In genomic region chr3:98039322-98040024, GRCh38 we compare ENCODE assay signal across 8 cellular contexts. TPM values are rescaled to one million over a fixed set of nuclear protein-coding genes. Genes with fewer than 3 reads are reported as not detected.
DNase-seq lines count a peak whose midpoint lies in the region; ATAC-seq and TF ChIP-seq lines count a peak whose summit lies in the region.

No MANE protein-coding gene starts in this region.

- CTCF ChIA-PET in activated CD8-positive, alpha-beta T cell treated with anti-CD3 and anti-CD28 coated beads, Interleukin-2, amount 10 ng/mL, durations not matched to agents 7 days and 5 days (lab: Charles Lee), result interaction anchor here (0.6 to 5.5 kb wide), 32 partner anchors 8 to 1134 kb away, joined by 3 to 50 read pairs (median 4); partner anchors contain the start of genes CPOX, CRYBG3 and DCBLD2

- no peak overlapping the region for H3K27ac ChIP-seq in mesodermal cell (ENCODE audit: low read depth, low read length, severe bottlenecking)

- peaks cover 34% of the 10 kb centered on the region for H3K27me3 Mint-ChIP-seq in activated CD8-positive, alpha-beta T cell treated with anti-CD3 and anti-CD28 coated beads, Interleukin-2, amount 10 ng/mL, durations not matched to agents 7 days and 5 days (ENCODE audit: low read depth)
- peaks cover 43 to 52% of the 10 kb centered on the region in 2 donors for H3K27me3 Mint-ChIP-seq in effector memory CD8-positive, alpha-beta T cell

- WGBS in mesodermal cell (ENCODE audit: insufficient coverage in 2 of 2), 2 experiments, result 0 to 7% methylated on average over 4 to 9 of the region's 13 CpGs

- peaks cover 9% of the 10 kb centered on the region for H3K4me1 Mint-ChIP-seq in activated CD8-positive, alpha-beta T cell treated with anti-CD3 and anti-CD28 coated beads, Interleukin-2, amount 10 ng/mL, durations not matched to agents 7 days and 5 days (ENCODE audit: low read depth)
- H3K4me1 Mint-ChIP-seq in effector memory CD8-positive, alpha-beta T cell (ENCODE audit: low read depth in 2 of 2), result peaks cover 2 to 6% of the 10 kb centered on the region in 2 donors

- H3K4me3 Mint-ChIP-seq in activated CD8-positive, alpha-beta T cell treated with anti-CD3 and anti-CD28 coated beads, Interleukin-2, amount 10 ng/mL, durations not matched to agents 7 days and 5 days, result peak overlapping the region; percentile 73
- peak overlapping the region; percentile 69 to 74 for H3K4me3 Mint-ChIP-seq in effector memory CD8-positive, alpha-beta T cell

- peak; percentile 75 for TF ChIP-seq CTCF in GM20000 (IDR thresholded peaks at IDR 0.05; ENCODE audit: extremely low read depth, missing control alignments)

- ATAC-seq in activated CD8-positive, alpha-beta T cell treated with anti-CD3 and anti-CD28 coated beads, Interleukin-2, amount 10 ng/mL, durations not matched to agents 7 days and 5 days, result peak; percentile 98
- ATAC-seq in effector memory CD8-positive, alpha-beta T cell (replicated peaks), result peak; percentile 93

- peaks cover 2% of the 10 kb centered on the region for H3K36me3 Mint-ChIP-seq in activated CD8-positive, alpha-beta T cell treated with anti-CD3 and anti-CD28 coated beads, Interleukin-2, amount 10 ng/mL, durations not matched to agents 7 days and 5 days (ENCODE audit: low read depth)
- H3K36me3 Mint-ChIP-seq in effector memory CD8-positive, alpha-beta T cell (ENCODE audit: insufficient read depth), result no peaks in the 10 kb centered on the region

- DNase-seq in COR-L47 (lab: John Stamatoyannopoulos, UW) (peak; percentile 69), GM20000 (ENCODE audit: low spot score) (peak; percentile 60), HPDE6-E6E7 (ENCODE audit: extremely low spot score) (peak; percentile 51), NCI-H82 treated with DMSO at 0.1 percent for 48 hours (lab: John Stamatoyannopoulos, UW; ENCODE audit: unreplicated experiment) (peak; percentile 94)
- DNase-seq in activated CD8-positive, alpha-beta T cell treated with anti-CD3 and anti-CD28 coated beads, Interleukin-2, amount 10 ng/mL, durations not matched to agents 7 days and 5 days, result peak; percentile 85
- peak; percentile 69 to 79 (median 70) for DNase-seq in effector memory CD8-positive, alpha-beta T cell
- peak; percentile 39 to 44 for DNase-seq in stimulated activated CD8-positive, alpha-beta memory T cell treated with anti-CD3 and anti-CD28 coated beads, Interleukin-15, amount 100 ng/mL, for 48 hours (ENCODE audit: low read depth in 2 of 2)

- no peaks in the 10 kb centered on the region for H3K9me3 ChIP-seq in mesodermal cell (ENCODE audit: control insufficient read depth, low read length)

- H3K36me3 ChIP-seq in mesodermal cell (ENCODE audit: control insufficient read depth, insufficient read depth, low read length), result no peaks in the 10 kb centered on the region

- H3K27ac Mint-ChIP-seq in activated CD8-positive, alpha-beta T cell treated with anti-CD3 and anti-CD28 coated beads, Interleukin-2, amount 10 ng/mL, durations not matched to agents 7 days and 5 days, result peak overlapping the region; percentile 79
- H3K27ac Mint-ChIP-seq in effector memory CD8-positive, alpha-beta T cell, result peak overlapping the region; percentile 41 to 72

- H3K9me3 Mint-ChIP-seq in activated CD8-positive, alpha-beta T cell treated with anti-CD3 and anti-CD28 coated beads, Interleukin-2, amount 10 ng/mL, durations not matched to agents 7 days and 5 days (ENCODE audit: insufficient read depth), result peaks cover 6% of the 10 kb centered on the region
- peaks cover 0 to 2% of the 10 kb centered on the region in 2 donors for H3K9me3 Mint-ChIP-seq in effector memory CD8-positive, alpha-beta T cell

- H3K4me3 ChIP-seq in mesodermal cell (ENCODE audit: extremely low read depth, insufficient read depth, low read length, poor library complexity, severe bottlenecking), result peak overlapping the region; percentile 34

- no peaks in the 10 kb centered on the region for H3K4me1 ChIP-seq in mesodermal cell (ENCODE audit: control insufficient read depth, insufficient read depth, low read length, poor library complexity, severe bottlenecking)

- POLR2A ChIA-PET in activated CD8-positive, alpha-beta T cell treated with anti-CD3 and anti-CD28 coated beads, Interleukin-2, amount 10 ng/mL, durations not matched to agents 7 days and 5 days (lab: Charles Lee), result no interaction called here

RNA-seq across cellular contexts. Expression of gene GABRR3, which starts 4.4 kb away (rescaled TPM):
- not detected for total RNA-seq in activated CD8-positive, alpha-beta T cell treated with anti-CD3 and anti-CD28 coated beads, Interleukin-2, amount 10 ng/mL, durations not matched to agents 7 days and 5 days
- not detected for polyA plus RNA-seq in mesodermal cell (2013, experiment 1 of 2)
- not detected for polyA plus RNA-seq in mesodermal cell (2013, experiment 2 of 2)

RNA-seq across cellular contexts. Expression of gene OR5AC2, which starts 47.5 kb away (rescaled TPM):
- not detected for total RNA-seq in activated CD8-positive, alpha-beta T cell treated with anti-CD3 and anti-CD28 coated beads, Interleukin-2, amount 10 ng/mL, durations not matched to agents 7 days and 5 days
- not detected for polyA plus RNA-seq in mesodermal cell (2013, experiment 1 of 2)
- not detected for polyA plus RNA-seq in mesodermal cell (2013, experiment 2 of 2)

Comparison
In these comparisons a context has a peak if more than half of its experiments do, and no peak if none do; other contexts are left out.
1. DNase-seq: peak in every context shown above with its lines; median percentile 94 in NCI-H82 treated with DMSO at 0.1 percent for 48 hours; 85 in activated CD8-positive, alpha-beta T cell treated with anti-CD3 and anti-CD28 coated beads, Interleukin-2, amount 10 ng/mL, durations not matched to agents 7 days and 5 days; 70 in effector memory CD8-positive, alpha-beta T cell; 69 in COR-L47; 60 in GM20000; 51 in HPDE6-E6E7; 42 in stimulated activated CD8-positive, alpha-beta memory T cell treated with anti-CD3 and anti-CD28 coated beads, Interleukin-15, amount 100 ng/mL, for 48 hours.